9 cellular contexts compared by ENCODE assay signal in genomic region chr3:185552358-185552877, GRCh38. TPM values are rescaled to one million over a fixed set of nuclear protein-coding genes. Genes with fewer than 3 reads are reported as not detected.
A peak's percentile ranks its signal among the peaks of the same experiment; 100 is the strongest.
DNase-seq lines count a peak whose midpoint lies in the region; ATAC-seq, FAIRE-seq and TF ChIP-seq lines count a peak whose summit lies in the region.
"Had no signal": no experiment of that assay in that cellular context is flagged by ENCODE, and none has a peak within 500 bp of the region (broad histone marks: within the 10 kb centered on the region; RNA-seq: fewer than 3 reads in every experiment).

Gene LIPH, minus strand, starts transcription at chr3:185552588. Its CDS starts 117 bp downstream, at chr3:185552471.

- peak within 1 kb of the TSS; percentile 68 for H3K27ac ChIP-seq in hepatocyte

- H3K36me3 Mint-ChIP-seq in osteocyte (ENCODE audit: unreplicated experiment) = no peaks in the 10 kb centered on the region

- H2AFZ ChIP-seq in hepatocyte = no peak within 1 kb of the TSS

- H3K79me2 ChIP-seq in hepatocyte = peaks cover 3% of the 10 kb centered on the region

- H3K9me2 ChIP-seq in hepatocyte (replicated peaks; ENCODE audit: insufficient read depth) = no peaks in the 10 kb centered on the region

- no peaks in the 10 kb centered on the region for H3K27me3 Mint-ChIP-seq in osteocyte (ENCODE audit: unreplicated experiment)

- H3K27me3 ChIP-seq in hepatocyte = no peaks in the 10 kb centered on the region
- H3K27me3 ChIP-seq: heart right ventricle had no signal

- DNase-seq in Caki2 (ENCODE audit: low read depth) (peak; percentile 73), RCC 7860 (ENCODE audit: low spot score) (peak; percentile 48), hepatocyte (ENCODE audit: low spot score) (peak; percentile 65), germinal center (ENCODE audit: low spot score) (no peak), osteocyte (ENCODE audit: extremely low spot score, unreplicated experiment) (no peak), kidney glomerular epithelial cell (lab: John Stamatoyannopoulos, UW) (no peak)
- DNase-seq: heart right ventricle had no signal

- H3K4me1 ChIP-seq in hepatocyte (ENCODE audit: insufficient read depth) = peaks cover 9% of the 10 kb centered on the region

- H3K9me3 ChIP-seq in hepatocyte (ENCODE audit: low read depth) = no peaks in the 10 kb centered on the region
- H3K9me3 ChIP-seq: heart right ventricle had no signal

- peak within 1 kb of the TSS; percentile 9 for H3K4me3 ChIP-seq in hepatocyte

- H3K4me2 ChIP-seq in hepatocyte = peak within 1 kb of the TSS; percentile 36

- peak; percentile 14 for FAIRE-seq in RCC 7860 (lab: Jason Lieb, UNC)

- H3K4me3 Mint-ChIP-seq in osteocyte (ENCODE audit: unreplicated experiment) = no peak within 1 kb of the TSS

- no peaks in the 10 kb centered on the region for H4K20me1 ChIP-seq in hepatocyte (ENCODE audit: insufficient read depth, poor library complexity, severe bottlenecking)

- H3K27ac Mint-ChIP-seq in osteocyte (ENCODE audit: unreplicated experiment) = no peak within 1 kb of the TSS

- H3K9me3 Mint-ChIP-seq in osteocyte (ENCODE audit: unreplicated experiment) = no peaks in the 10 kb centered on the region

- in situ Hi-C loops in Caki2 (cut with HindIII; ENCODE audit: low pct_unique_long_range_greater_than_20kb, low sequenced_read_pairs) = no loop called here

- ATAC-seq in GM18909 (IDR thresholded peaks at IDR 0.05; ENCODE audit: poor library complexity, unreplicated experiment) (peak; percentile 79), HG03097 (IDR thresholded peaks at IDR 0.05; ENCODE audit: low FRiP score, unreplicated experiment) (peak; percentile 76)

- TF ChIP-seq CTCF in hepatocyte (IDR thresholded peaks at IDR 0.05; ENCODE audit: poor library complexity) = no peak
- no peak for TF ChIP-seq CTCF in osteocyte (IDR thresholded peaks at IDR 0.05)

- H3K4me1 Mint-ChIP-seq in osteocyte (ENCODE audit: unreplicated experiment) = peaks cover 18% of the 10 kb centered on the region

- no peaks in the 10 kb centered on the region for H3K36me3 ChIP-seq in hepatocyte (replicated peaks; ENCODE audit: insufficient read depth, low read depth)
- H3K36me3 ChIP-seq: heart right ventricle had no signal

- 40% methylated on average over 6 of the region's 6 CpGs for WGBS in hepatocyte (ENCODE audit: low lambda C conversion rate, missing lambda C conversion rate)

RNA-seq across cellular contexts. Expression of gene LIPH, which starts in this region (rescaled TPM):
- total RNA-seq in Caki2 (2014; rRNA removed; shearing (Covaris generic); ENCODE audit: low replicate concordance) = 14.8 and 23.9 TPM in 2 replicates
- total RNA-seq in hepatocyte = 10.7 and 442 TPM in 2 replicates
- polyA plus RNA-seq in hepatocyte = 4.9 and 7.5 TPM in 2 replicates
- total RNA-seq in osteocyte = not detected in 2 replicates
- polyA plus RNA-seq: heart right ventricle had no signal

Comparison
In these comparisons a context has a peak if more than half of its experiments do, and no peak if none do; other contexts are left out.
1. RNA of gene LIPH (total RNA-seq): 14.8 to 23.9 TPM in Caki2 and 10.7 to 442 TPM in hepatocyte; not detected in osteocyte; every median in the first group is over 10 times any median in the second.
2. DNase-seq: peak in Caki2 (single experiment), RCC 7860 (single experiment) and hepatocyte (single experiment); none in germinal center (single experiment), osteocyte (single experiment) and kidney glomerular epithelial cell (single experiment).